1 cellular context compared by ENCODE assay signal in the genomic region with DNA sequence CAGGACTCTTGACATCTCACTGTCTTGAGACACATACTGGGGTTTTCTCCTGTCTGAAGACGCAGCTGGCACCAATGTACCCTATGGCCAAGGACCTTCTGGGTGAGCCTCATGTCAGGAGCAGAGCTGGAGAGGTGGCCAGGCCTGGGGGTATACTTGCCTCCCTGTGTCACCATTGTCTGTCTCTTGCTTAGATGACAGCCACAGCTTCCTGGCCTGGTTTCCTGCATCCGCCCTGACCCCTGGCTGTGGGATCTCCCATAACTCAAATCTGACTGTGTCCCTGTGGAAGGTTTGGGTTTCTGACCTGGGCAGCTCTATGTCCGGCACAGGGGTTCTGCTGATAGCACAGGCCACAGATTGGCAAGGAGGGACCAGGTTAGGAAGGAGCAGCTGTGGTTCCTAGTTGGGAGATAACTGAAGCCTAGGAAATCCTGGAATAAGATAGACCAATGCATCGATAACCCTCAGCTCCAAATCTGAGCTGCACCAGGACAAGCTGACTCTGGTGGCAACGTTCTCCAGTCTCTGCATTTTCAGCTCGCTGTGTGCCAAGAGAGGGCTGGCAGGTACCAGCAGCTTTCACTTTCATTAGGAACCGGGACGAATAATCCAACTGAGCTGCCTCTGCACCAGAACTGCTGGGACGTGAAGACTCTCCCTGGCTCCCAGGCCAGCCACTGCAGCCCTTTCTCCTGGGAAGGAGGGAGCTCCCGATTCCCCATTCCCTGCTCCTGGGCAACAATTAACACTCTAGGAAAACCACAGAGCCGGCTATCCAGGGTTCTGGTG.
TF ChIP-seq lines count a peak whose summit lies in the region.

No MANE protein-coding gene starts in this region.

TF ChIP-seq in GM12878, 131 proteins besides CTCF, POLR2A, EP300 and RAD21:
- TF ChIP-seq, protein P1, sequence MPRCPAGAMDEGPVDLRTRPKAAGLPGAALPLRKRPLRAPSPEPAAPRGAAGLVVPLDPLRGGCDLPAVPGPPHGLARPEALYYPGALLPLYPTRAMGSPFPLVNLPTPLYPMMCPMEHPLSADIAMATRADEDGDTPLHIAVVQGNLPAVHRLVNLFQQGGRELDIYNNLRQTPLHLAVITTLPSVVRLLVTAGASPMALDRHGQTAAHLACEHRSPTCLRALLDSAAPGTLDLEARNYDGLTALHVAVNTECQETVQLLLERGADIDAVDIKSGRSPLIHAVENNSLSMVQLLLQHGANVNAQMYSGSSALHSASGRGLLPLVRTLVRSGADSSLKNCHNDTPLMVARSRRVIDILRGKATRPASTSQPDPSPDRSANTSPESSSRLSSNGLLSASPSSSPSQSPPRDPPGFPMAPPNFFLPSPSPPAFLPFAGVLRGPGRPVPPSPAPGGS (IDR thresholded peaks at IDR 0.05; ENCODE audit: borderline replicate concordance, insufficient read depth, low read depth, low read length, poor library complexity, severe bottlenecking) = peak; percentile 33
- TF ChIP-seq MEF2A (IDR thresholded peaks at IDR 0.05; ENCODE audit: insufficient read depth, low read depth, low read length) = no peak
- peak; percentile 25; the same call in 1 of the 2 replicates for TF ChIP-seq POLR2AphosphoS5 (IDR thresholded peaks at IDR 0.05; ENCODE audit: low read length)
- peak; percentile 70 for TF ChIP-seq POLR2AphosphoS2 (IDR thresholded peaks at IDR 0.05; ENCODE audit: low read depth, low read length)
